ENCODE assay signal across 10 cellular contexts in genomic region chr20:34710861-34711574, GRCh38. TPM values are rescaled to one million over a fixed set of nuclear protein-coding genes. Genes with fewer than 3 reads are reported as not detected.
DNase-seq lines count a peak whose midpoint lies in the region; ATAC-seq, FAIRE-seq and TF ChIP-seq lines count a peak whose summit lies in the region.
"Had no signal": no experiment of that assay in that cellular context is flagged by ENCODE, and none has a peak within 500 bp of the region (broad histone marks: within the 10 kb centered on the region; RNA-seq: fewer than 3 reads in every experiment).

No MANE protein-coding gene starts in this region.

- ATAC-seq in activated B cell treated with CpG ODN at 0.5 μM for 24 hours (ENCODE audit: low read depth) (no peak), GM21515 (IDR thresholded peaks at IDR 0.05; ENCODE audit: unreplicated experiment) (no peak), right cardiac atrium (no peak)

- H3K36me3 Mint-ChIP-seq in activated B cell treated with CpG ODN at 0.5 μM for 24 hours (ENCODE audit: low read depth) (peaks cover 22% of the 10 kb centered on the region), immature natural killer cell (peaks cover 5 to 21% (median 16%) of the 10 kb centered on the region in 3 donors)

- POLR2A ChIA-PET in activated B cell treated with CpG ODN at 0.5 μM for 24 hours (lab: Charles Lee): interaction anchor here (1.4 kb wide), 1 partner anchor 34 kb away, joined by 7 read pairs; the partner anchor contains the start of gene PIGU

- intact Hi-C loops in activated B cell treated with CpG ODN at 0.5 μM for 24 hours (cut with micrococcal nuclease) (no loop called here), posterior vena cava (cut with DNase I) (no loop called here), right cardiac atrium (cut with DNase I) (no loop called here)

- CTCF ChIA-PET in activated B cell treated with CpG ODN at 0.5 μM for 24 hours (lab: Charles Lee): interaction anchor here (1.2 kb wide), 1 partner anchor 172 kb away, joined by 3 read pairs; no protein-coding TSS in a partner anchor

- no peak for FAIRE-seq in GM12891 (lab: Jason Lieb, UNC)
- FAIRE-seq: TTC549 had no signal

- H3K9me3 ChIP-seq in right cardiac atrium (ENCODE audit: control insufficient read depth, low read length): no peaks in the 10 kb centered on the region
- H3K9me3 ChIP-seq: tibial artery had no signal

- H3K9me3 Mint-ChIP-seq in activated B cell treated with CpG ODN at 0.5 μM for 24 hours (no peaks in the 10 kb centered on the region), immature natural killer cell (no peaks in the 10 kb centered on the region)

- in situ Hi-C loops in GM13977 (cut with MboI; ENCODE audit: low pct_unique_long_range_greater_than_20kb, low sequenced_read_pairs, unreplicated experiment): loop anchor here (25.0 kb wide), 1 partner anchor 399 kb away; the partner anchor contains the start of gene AHCY

- WGBS in right cardiac atrium: 89% methylated on average over 9 of the region's 9 CpGs

- TF ChIP-seq CTCF in 22Rv1 (IDR thresholded peaks at IDR 0.05) (no peak), activated B cell treated with CpG ODN at 0.5 μM for 24 hours (IDR thresholded peaks at IDR 0.05) (no peak), GM13977 (IDR thresholded peaks at IDR 0.05; ENCODE audit: extremely low read depth, insufficient read depth, missing control alignments) (no peak)

- DNase-seq in GM12891 (ENCODE audit: insufficient read length, low spot score) (no peak), activated B cell treated with CpG ODN at 0.5 μM for 24 hours (no peak), immature natural killer cell (no peak), posterior vena cava (ENCODE audit: low spot score) (no peak), GM13977 (ENCODE audit: low spot score) (no peak), right cardiac atrium (no peak)
- DNase-seq: tibial artery had no signal

- H3K27ac ChIP-seq in 22Rv1 (peak overlapping the region; percentile 72; the same call in 1 of the 2 replicates), right cardiac atrium (ENCODE audit: low read length) (no peak overlapping the region)

- no peak overlapping the region for H3K4me3 ChIP-seq in right cardiac atrium (ENCODE audit: low read length)

- H3K4me1 Mint-ChIP-seq in activated B cell treated with CpG ODN at 0.5 μM for 24 hours (peaks cover 13% of the 10 kb centered on the region), immature natural killer cell (peaks cover 14 to 17% of the 10 kb centered on the region in 2 donors)

- H3K27ac Mint-ChIP-seq in activated B cell treated with CpG ODN at 0.5 μM for 24 hours: peak overlapping the region; percentile 57
- peak overlapping the region in 3 of 6 donors; percentile 73 to 91 (median 85) for H3K27ac Mint-ChIP-seq in immature natural killer cell

- H3K27me3 ChIP-seq in right cardiac atrium (ENCODE audit: control insufficient read depth, insufficient read depth): no peaks in the 10 kb centered on the region
- H3K27me3 ChIP-seq: tibial artery had no signal

- H3K4me3 Mint-ChIP-seq in activated B cell treated with CpG ODN at 0.5 μM for 24 hours: peak overlapping the region; percentile 80
- peak overlapping the region; percentile 81 to 95 (median 84) for H3K4me3 Mint-ChIP-seq in immature natural killer cell

- TF ChIP-seq POLR2A in GM12891 (IDR thresholded peaks at IDR 0.05; ENCODE audit: low read depth, low read length): no peak

- H3K4me1 ChIP-seq in right cardiac atrium (ENCODE audit: control insufficient read depth, insufficient read depth, low read length): peaks cover 4% of the 10 kb centered on the region

- H3K27me3 Mint-ChIP-seq in activated B cell treated with CpG ODN at 0.5 μM for 24 hours (no peaks in the 10 kb centered on the region), immature natural killer cell (ENCODE audit: low read depth in 3 of 3) (peaks cover 12 to 21% (median 19%) of the 10 kb centered on the region in 3 donors)

TF ChIP-seq in GM12891, 5 proteins besides CTCF, POLR2A, EP300 and RAD21:
- TF ChIP-seq POLR2AphosphoS5 (IDR thresholded peaks at IDR 0.05; ENCODE audit: low read depth, low read length): no peak
- peak; percentile 69 for TF ChIP-seq SPI1 (IDR thresholded peaks at IDR 0.05; ENCODE audit: low read depth, low read length)

RNA-seq across cellular contexts. Expression of gene TP53INP2, which starts 6.9 kb away (rescaled TPM):
- polyA plus RNA-seq in GM12891 (2012; ENCODE audit: low read depth, missing spikeins): 7.6 TPM
- 4.0 and 4.2 TPM in 2 replicates for total RNA-seq in activated B cell treated with CpG ODN at 0.5 μM for 24 hours
- 1 to 10 TPM in 1 of 3 donors, under 1 TPM in 2; 0.09 to 1.8 (median 0.53) TPM for polyA plus RNA-seq in immature natural killer cell
- total RNA-seq in posterior vena cava: 10 to 100 TPM; 34.0 to 44.7 TPM
- 100 to 1,000 TPM in 2 of 4 donors, 10 to 100 TPM in 2; 72.7 to 133 (median 113) TPM for total RNA-seq in right cardiac atrium
- 72.0 TPM for polyA plus RNA-seq in right cardiac atrium

RNA-seq across cellular contexts. Expression of gene PIGU, which starts 34.1 kb away (rescaled TPM):
- 13.6 TPM for polyA plus RNA-seq in GM12891 (2012; ENCODE audit: low read depth, missing spikeins)
- total RNA-seq in activated B cell treated with CpG ODN at 0.5 μM for 24 hours (14.7 and 15.3 TPM in 2 replicates), posterior vena cava (10 to 100 TPM in 1 of 2 donors, 1 to 10 TPM in 1; 9.6 to 10.7 TPM), right cardiac atrium (10 to 100 TPM; 11.6 to 14.4 (median 13.6) TPM)
- polyA plus RNA-seq in immature natural killer cell (10 to 100 TPM; 19.3 to 34.7 (median 25.3) TPM), right cardiac atrium (18.9 TPM)
